19 cellular contexts compared by ENCODE assay signal in the genomic region with DNA sequence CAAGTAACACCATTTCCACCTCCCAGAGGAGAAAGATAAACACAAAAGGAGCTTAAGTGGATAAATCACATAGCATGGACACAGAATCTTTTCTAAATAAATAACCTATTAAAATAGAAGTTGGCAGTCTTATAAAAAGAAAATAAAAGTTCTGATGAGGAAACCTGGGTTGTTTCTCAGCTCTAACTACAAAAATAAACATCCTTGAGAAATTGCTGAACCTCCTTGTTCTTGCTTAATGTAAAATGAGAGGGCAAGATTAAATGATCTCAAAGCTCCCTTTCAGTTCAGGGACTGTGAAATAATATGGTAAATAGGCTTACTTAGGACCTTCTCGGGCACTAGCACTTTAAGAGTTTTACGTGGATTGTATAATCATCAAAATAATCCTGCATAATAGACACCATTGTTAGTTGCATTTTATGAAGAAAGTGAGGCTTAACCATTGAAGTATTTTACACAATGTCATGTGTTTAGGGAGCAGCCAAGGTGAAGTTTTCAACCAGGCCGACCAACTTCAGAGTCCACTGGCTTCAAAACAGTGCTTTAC.
"Had no signal": no experiment of that assay in that cellular context is flagged by ENCODE, and none has a peak within 500 bp of the region (broad histone marks: within the 10 kb centered on the region; RNA-seq: fewer than 3 reads in every experiment).

No MANE protein-coding gene starts in this region.

- DNase-seq: activated CD4-positive, alpha-beta T cell treated with anti-CD3 and anti-CD28 coated beads, Interleukin-2, amount 50 U/mL, for 48 hours; activated CD4-positive, CD25-positive, alpha-beta regulatory T cell treated with anti-CD3 and anti-CD28 coated beads, Interleukin-2, amount 50 U/mL, for 72 hours; activated effector memory CD4-positive, alpha-beta T cell treated with anti-CD3 and anti-CD28 coated beads, Interleukin-2, amount 50 U/mL, for 16 hours; activated T-cell treated with anti-CD3 and anti-CD28 coated beads, Interleukin-2, amount 50 U/mL, for 4 hours; amygdala; brain microvascular endothelial cell; cerebellar nuclear complex; foreskin melanocyte; heart right ventricle; islet precursor cell; left ventricle myocardium inferior; stimulated activated CD4-positive, alpha-beta T cell treated with anti-CD3 and anti-CD28 coated beads, Interleukin-4, amount 100 ng/mL, for 4 hours; stimulated activated naive CD8-positive, alpha-beta T cell treated with anti-CD3 and anti-CD28 coated beads, Interleukin-15, amount 100 ng/mL, for 72 hours; T-helper 9 cell; testis had no signal

- H3K36me3 Mint-ChIP-seq: memory B cell had no signal

- H3K9me3 ChIP-seq: heart right ventricle, left ventricle myocardium inferior, testis had no signal

- ATAC-seq: activated naive CD4-positive, alpha-beta T cell treated with anti-CD3 and anti-CD28 coated beads, Interleukin-2, amount 50 U/mL, for 72 hours; activated T-cell treated with anti-CD3 and anti-CD28 coated beads, Interleukin-2, amount 50 U/mL, for 4 hours; heart right ventricle; stimulated activated naive CD8-positive, alpha-beta T cell treated with anti-CD3 and anti-CD28 coated beads, Interleukin-15, amount 100 ng/mL, for 72 hours had no signal

- H3K4me1 Mint-ChIP-seq: memory B cell; nephron; stimulated activated naive CD8-positive, alpha-beta T cell treated with anti-CD3 and anti-CD28 coated beads, Interleukin-15, amount 100 ng/mL, for 72 hours had no signal

- H3K4me3 ChIP-seq: heart right ventricle, left ventricle myocardium inferior, skin epidermis, testis had no signal

- H3K27ac ChIP-seq: brain microvascular endothelial cell, heart right ventricle, left ventricle myocardium inferior, skin epidermis, testis had no signal

- H3K36me3 ChIP-seq: brain microvascular endothelial cell, heart right ventricle, left ventricle myocardium inferior had no signal

- H3K9me3 Mint-ChIP-seq: activated T-cell treated with anti-CD3 and anti-CD28 coated beads, Interleukin-2, amount 50 U/mL, for 4 hours; memory B cell; nephron had no signal

- H3K27ac Mint-ChIP-seq: activated naive CD4-positive, alpha-beta T cell treated with anti-CD3 and anti-CD28 coated beads, Interleukin-2, amount 50 U/mL, for 72 hours; memory B cell; nephron; stimulated activated naive CD8-positive, alpha-beta T cell treated with anti-CD3 and anti-CD28 coated beads, Interleukin-15, amount 100 ng/mL, for 72 hours had no signal

- H3K27me3 ChIP-seq: brain microvascular endothelial cell, heart right ventricle, testis had no signal

- H3K4me3 Mint-ChIP-seq: activated T-cell treated with anti-CD3 and anti-CD28 coated beads, Interleukin-2, amount 50 U/mL, for 4 hours; memory B cell; nephron; stimulated activated naive CD8-positive, alpha-beta T cell treated with anti-CD3 and anti-CD28 coated beads, Interleukin-15, amount 100 ng/mL, for 72 hours had no signal

- H3K4me1 ChIP-seq: heart right ventricle, left ventricle myocardium inferior, testis had no signal

- H3K27me3 Mint-ChIP-seq: memory B cell; stimulated activated naive CD8-positive, alpha-beta T cell treated with anti-CD3 and anti-CD28 coated beads, Interleukin-15, amount 100 ng/mL, for 72 hours had no signal
